1 cellular context compared by ENCODE assay signal in genomic region chr16:50539053-50539615, GRCh38.
A peak's percentile ranks its signal among the peaks of the same experiment; 100 is the strongest.
TF ChIP-seq lines count a peak whose summit lies in the region.

No MANE protein-coding gene starts in this region.

TF ChIP-seq in HepG2, 621 proteins besides CTCF, POLR2A, EP300 and RAD21 (continued from another document and continues in another):
- TF ChIP-seq HMGXB3 (CRISPR knock-in tag; IDR thresholded peaks at IDR 0.05; ENCODE audit: borderline replicate concordance) (no peak), FOXJ3 (CRISPR knock-in tag; IDR thresholded peaks at IDR 0.05; ENCODE audit: borderline replicate concordance) (peak; percentile 60; the same call in 1 of the 2 replicates), ZNF577 (CRISPR knock-in tag; IDR thresholded peaks at IDR 0.05; ENCODE audit: borderline replicate concordance, low read depth) (no peak), ATF1 (CRISPR knock-in tag; IDR thresholded peaks at IDR 0.05) (peak; percentile 50; the same call in 1 of the 2 replicates), ZNF431 (CRISPR knock-in tag; IDR thresholded peaks at IDR 0.05; ENCODE audit: borderline replicate concordance, low read depth) (no peak), MXD1 (CRISPR knock-in tag; IDR thresholded peaks at IDR 0.05) (no peak), REST (IDR thresholded peaks at IDR 0.05; ENCODE audit: borderline replicate concordance in 1 of 2, low read depth in 1 of 2, low read length in 2 of 2) (peak in 1 of 2 experiments; percentile 16; a peak in 1 of 4 replicates), MLXIP (CRISPR knock-in tag; IDR thresholded peaks at IDR 0.05; ENCODE audit: borderline replicate concordance) (no peak), ZUFSP (CRISPR knock-in tag; IDR thresholded peaks at IDR 0.05; ENCODE audit: borderline replicate concordance) (no peak), MYC (CRISPR knock-in tag; IDR thresholded peaks at IDR 0.05; ENCODE audit: borderline replicate concordance) (peak; percentile 74; the same call in 1 of the 2 replicates), FUBP1 (CRISPR knock-in tag; IDR thresholded peaks at IDR 0.05; ENCODE audit: borderline replicate concordance) (no peak; the same call in 1 of the 2 replicates), GMEB1 (CRISPR knock-in tag; IDR thresholded peaks at IDR 0.05; ENCODE audit: borderline replicate concordance) (no peak; the same call in 1 of the 2 replicates), KDM2A (CRISPR knock-in tag; IDR thresholded peaks at IDR 0.05; ENCODE audit: borderline replicate concordance, low read depth) (peak; percentile 25; the same call in 1 of the 2 replicates), KDM1A (CRISPR knock-in tag; IDR thresholded peaks at IDR 0.05) (no peak), AKNA (CRISPR knock-in tag; IDR thresholded peaks at IDR 0.05; ENCODE audit: borderline replicate concordance) (no peak), ZSCAN22 (CRISPR knock-in tag; IDR thresholded peaks at IDR 0.05) (no peak), CHD4 (IDR thresholded peaks at IDR 0.05; ENCODE audit: borderline replicate concordance, low read length) (no peak), KDM6A (CRISPR knock-in tag; IDR thresholded peaks at IDR 0.05; ENCODE audit: low read depth) (peak; percentile 77; the same call in 1 of the 2 replicates), ZNF382 (CRISPR knock-in tag; IDR thresholded peaks at IDR 0.05; ENCODE audit: borderline replicate concordance) (no peak), ZNF619 (CRISPR knock-in tag; IDR thresholded peaks at IDR 0.05) (no peak), ZSCAN29 (CRISPR knock-in tag; conservative IDR thresholded peaks at IDR 0.05) (peak; percentile 94), IKZF4 (CRISPR knock-in tag; IDR thresholded peaks at IDR 0.05; ENCODE audit: borderline replicate concordance, low read depth, not compliant biosample characterization) (no peak), TSC22D2 (CRISPR knock-in tag; IDR thresholded peaks at IDR 0.05; ENCODE audit: borderline replicate concordance) (no peak; the same call in 1 of the 2 replicates), HHEX (CRISPR knock-in tag; IDR thresholded peaks at IDR 0.05) (peak; percentile 75), GPN1 (CRISPR knock-in tag; IDR thresholded peaks at IDR 0.05; ENCODE audit: borderline replicate concordance) (no peak), ZNF773 (CRISPR knock-in tag; IDR thresholded peaks at IDR 0.05; ENCODE audit: borderline replicate concordance) (no peak), ZNF207 (IDR thresholded peaks at IDR 0.05; ENCODE audit: borderline replicate concordance) (no peak), SUZ12 (IDR thresholded peaks at IDR 0.05; ENCODE audit: low read depth, low read length) (no peak), ZNF367 (CRISPR knock-in tag; IDR thresholded peaks at IDR 0.05; ENCODE audit: borderline replicate concordance) (no peak), HNRNPLL (IDR thresholded peaks at IDR 0.05; ENCODE audit: low read depth, low read length, poor library complexity, severe bottlenecking) (no peak), HDAC1 (CRISPR knock-in tag; IDR thresholded peaks at IDR 0.05) (peak; percentile 76; the same call in 1 of the 2 replicates), ARID2 (CRISPR knock-in tag; IDR thresholded peaks at IDR 0.05; ENCODE audit: borderline replicate concordance) (no peak), TCF12 (IDR thresholded peaks at IDR 0.05) (no peak), TCF12 (CRISPR knock-in tag; IDR thresholded peaks at IDR 0.05) (no peak), NR2F1 (CRISPR knock-in tag; IDR thresholded peaks at IDR 0.05) (0 out of 4 replicates have a peak, but pooled peaks of 1 of the 2 experiments have one; percentile 27), HNRNPK (IDR thresholded peaks at IDR 0.05; ENCODE audit: low read depth, low read length, poor library complexity, severe bottlenecking) (no peak)
